ENCODE assay signal across 20 cellular contexts in the genomic region with DNA sequence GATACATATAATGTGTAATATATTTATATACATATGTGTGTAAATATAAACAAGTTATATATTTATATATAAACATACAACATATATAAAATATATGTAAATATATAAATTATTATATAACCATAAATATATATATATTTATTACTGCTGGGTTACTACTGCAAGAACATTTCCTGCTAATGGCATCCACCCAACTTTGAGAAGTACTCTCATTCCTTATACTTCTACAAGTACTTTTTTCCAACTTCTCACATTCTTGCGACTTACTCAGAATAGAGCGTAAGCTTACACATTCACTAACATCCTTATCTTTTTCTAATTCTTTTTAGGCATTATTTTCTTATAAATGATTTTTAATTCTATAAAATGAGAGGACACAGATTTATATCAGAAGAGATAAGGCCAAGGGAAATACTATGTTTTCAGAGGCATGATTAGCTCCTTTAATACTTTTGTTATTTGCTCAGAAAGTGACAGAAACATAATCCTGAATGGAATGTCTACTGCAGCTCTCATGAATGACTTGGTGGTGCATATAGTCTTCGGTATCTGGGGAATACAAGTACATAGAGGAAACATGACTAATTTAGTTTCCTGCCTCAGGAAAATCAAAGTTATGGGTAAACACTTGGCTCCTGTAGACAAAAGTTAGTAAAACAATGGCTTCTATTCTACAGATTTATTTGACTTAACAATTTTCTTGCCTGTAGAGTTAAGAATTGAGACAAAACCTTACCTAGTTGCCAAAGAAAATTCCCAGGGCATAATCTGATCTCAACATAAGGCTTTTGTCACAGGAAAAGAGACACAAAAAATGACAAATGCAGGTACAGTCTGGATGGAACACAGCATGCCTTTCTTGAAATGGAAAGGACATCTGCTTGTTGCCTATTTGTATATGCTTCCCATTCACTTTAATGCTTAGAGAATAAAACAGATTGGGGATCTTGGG.
DNase-seq lines count a peak whose midpoint lies in the region; ATAC-seq, FAIRE-seq and TF ChIP-seq lines count a peak whose summit lies in the region.
"Had no signal": no experiment of that assay in that cellular context is flagged by ENCODE, and none has a peak within 500 bp of the region (broad histone marks: within the 10 kb centered on the region; RNA-seq: fewer than 3 reads in every experiment).

No MANE protein-coding gene starts in this region.

- H3K9me3 ChIP-seq in left lung = no peaks in the 10 kb centered on the region
- H3K9me3 ChIP-seq: gastrocnemius medialis had no signal

- no peaks in the 10 kb centered on the region for H3K4me1 Mint-ChIP-seq in MCF 10A (ENCODE audit: insufficient read depth, unreplicated experiment)
- H3K4me1 Mint-ChIP-seq: activated CD4-positive, alpha-beta T cell treated with anti-CD3 and anti-CD28 coated beads, Interleukin-2, amount 10 ng/mL, durations not matched to agents 7 days and 5 days had no signal

- H3K27ac Mint-ChIP-seq in MCF 10A (ENCODE audit: low read depth, unreplicated experiment) = no peak overlapping the region
- H3K27ac Mint-ChIP-seq: activated CD4-positive, alpha-beta T cell treated with anti-CD3 and anti-CD28 coated beads, Interleukin-2, amount 10 ng/mL, durations not matched to agents 7 days and 5 days had no signal

- intact Hi-C loops in left lung (cut with DNase I) (no loop called here), MCF 10A (cut with micrococcal nuclease) (loop anchor here (5.0 kb wide), 1 partner anchor 376 kb away; no protein-coding TSS in a partner anchor)

- no peak overlapping the region for H3K27ac ChIP-seq in left lung
- H3K27ac ChIP-seq: SK-N-MC had no signal

- FAIRE-seq in bronchial epithelial cell (lab: Jason Lieb, UNC) = no peak
- FAIRE-seq: H54 had no signal

- H3K4me1 ChIP-seq in left lung = no peaks in the 10 kb centered on the region
- H3K4me1 ChIP-seq: gastrocnemius medialis had no signal

- H3K36me3 Mint-ChIP-seq in MCF 10A (ENCODE audit: insufficient read depth, unreplicated experiment) = no peaks in the 10 kb centered on the region

- no TSS peak for BruUV-seq in MCF 10A (replicated peaks; lab: Mats Ljungman, UMichigan)

- DNase-seq in AG08395 (ENCODE audit: low spot score) (peak; percentile 9), HS-5 (ENCODE audit: low read depth) (peak; percentile 25), bronchial epithelial cell (ENCODE audit: low read depth) (peak; percentile 66), left lung (no peak), C1 segment of cervical spinal cord (lab: John Stamatoyannopoulos, UW) (no peak), MCF 10A (ENCODE audit: unreplicated experiment) (no peak), GDM1 (lab: John Stamatoyannopoulos, UW) (no peak)
- DNase-seq in activated CD4-positive, alpha-beta T cell treated with anti-CD3 and anti-CD28 coated beads for 48 hours = no peak
- DNase-seq: activated CD4-positive, alpha-beta T cell treated with anti-CD3 and anti-CD28 coated beads, Interleukin-2, amount 10 ng/mL, durations not matched to agents 7 days and 5 days; activated gamma-delta T cell treated with Interleukin-2 at 50 U/mL for 16 hours; amygdala; gastrocnemius medialis; KG1; NCI-H1092; NCI-H2081 treated with DMSO at 0.1 percent for 48 hours; NCI-H510A treated with DMSO at 0.1 percent for 48 hours; OCI-M1; stimulated activated CD4-positive, alpha-beta T cell treated with anti-CD3 and anti-CD28 coated beads, Interleukin-4, amount 100 ng/mL, for 24 hours had no signal

- peak; percentile 58 for ATAC-seq in left lung

- H3K27me3 ChIP-seq in bronchial epithelial cell (ENCODE audit: control insufficient read depth, insufficient read depth, low read length) (no peaks in the 10 kb centered on the region), left lung (no peaks in the 10 kb centered on the region)
- H3K27me3 ChIP-seq: gastrocnemius medialis had no signal

- TF ChIP-seq CTCF in bronchial epithelial cell (IDR thresholded peaks at IDR 0.05; ENCODE audit: insufficient read depth, low read length, severe bottlenecking) (no peak), left lung (IDR thresholded peaks at IDR 0.05) (no peak), MCF 10A (IDR thresholded peaks at IDR 0.05; ENCODE audit: unreplicated experiment) (no peak)

- no peak overlapping the region for H3K4me3 Mint-ChIP-seq in MCF 10A (ENCODE audit: unreplicated experiment)
- H3K4me3 Mint-ChIP-seq: activated CD4-positive, alpha-beta T cell treated with anti-CD3 and anti-CD28 coated beads, Interleukin-2, amount 10 ng/mL, durations not matched to agents 7 days and 5 days had no signal

- POLR2A ChIA-PET in MCF 10A (lab: Yijun Ruan, JAX) = interaction anchor here (0.6 kb wide), 1 partner anchor 203 kb away, joined by 3 read pairs; no protein-coding TSS in a partner anchor

- no peaks in the 10 kb centered on the region for H3K36me3 ChIP-seq in bronchial epithelial cell (ENCODE audit: control insufficient read depth, insufficient read depth, low read length)
- H3K36me3 ChIP-seq in left lung = no peaks in the 10 kb centered on the region
- H3K36me3 ChIP-seq: gastrocnemius medialis had no signal

- H3K9me3 Mint-ChIP-seq in MCF 10A (ENCODE audit: unreplicated experiment) = no peaks in the 10 kb centered on the region

- H3K4me3 ChIP-seq in bronchial epithelial cell (ENCODE audit: low read depth, low read length) = no peak overlapping the region
- H3K4me3 ChIP-seq in left lung = no peak overlapping the region
- H3K4me3 ChIP-seq: gastrocnemius medialis, SK-N-MC had no signal

- no peaks in the 10 kb centered on the region for H3K27me3 Mint-ChIP-seq in MCF 10A (ENCODE audit: insufficient read depth, unreplicated experiment)
- H3K27me3 Mint-ChIP-seq: activated CD4-positive, alpha-beta T cell treated with anti-CD3 and anti-CD28 coated beads, Interleukin-2, amount 10 ng/mL, durations not matched to agents 7 days and 5 days had no signal

- CTCF ChIA-PET in MCF 10A (lab: Yijun Ruan, JAX) = interaction anchor here (0.6 to 2.1 kb wide), 3 partner anchors 287 to 759 kb away, joined by 3 to 13 read pairs (median 3); no protein-coding TSS in a partner anchor

Comparison
In these comparisons a context has a peak if more than half of its experiments do, and no peak if none do; other contexts are left out.
1. DNase-seq: peak in AG08395 (single experiment), HS-5 (single experiment) and bronchial epithelial cell (single experiment); none in left lung (0 of 2), C1 segment of cervical spinal cord (0 of 14), activated CD4-positive, alpha-beta T cell treated with anti-CD3 and anti-CD28 coated beads for 48 hours (single experiment), MCF 10A (single experiment) and GDM1 (single experiment).